14 cellular contexts compared by ENCODE assay signal in genomic region chr6:52016918-52017748, GRCh38.
A peak's percentile ranks its signal among the peaks of the same experiment; 100 is the strongest.
DNase-seq lines count a peak whose midpoint lies in the region; ATAC-seq, FAIRE-seq and TF ChIP-seq lines count a peak whose summit lies in the region.
"Had no signal": no experiment of that assay in that cellular context is flagged by ENCODE, and none has a peak within 500 bp of the region (broad histone marks: within the 10 kb centered on the region; RNA-seq: fewer than 3 reads in every experiment).

No MANE protein-coding gene starts in this region.

- intact Hi-C loops in K562 (cut with micrococcal nuclease), result no loop called here

- in situ Hi-C loops in K562 (cut with MboI), result loop anchor here (25.0 kb wide), 2 partner anchors 1205 to 1880 kb away; partner anchors contain the start of gene TFAP2B

- no peaks in the 10 kb centered on the region for H3K9me1 ChIP-seq in K562 (ENCODE audit: control insufficient read depth, insufficient read depth, low read length)

- peaks cover 4% of the 10 kb centered on the region; the same call in 1 of the 2 replicates for H3K9me2 ChIP-seq in GM23338 (ENCODE audit: insufficient read depth)

- peak; percentile 69 for DNase-seq in GM23338 (ENCODE audit: low spot score)
- no peak for DNase-seq in K562 (ENCODE audit: extremely low read depth in 1 of 4, low spot score in 3 of 4)
- DNase-seq in cortex of kidney (lab: John Stamatoyannopoulos, UW), result no peak
- DNase-seq: activated CD8-positive, alpha-beta T cell treated with anti-CD3 and anti-CD28 coated beads, Interleukin-2, amount 10 ng/mL, durations not matched to agents 7 days and 5 days; foreskin keratinocyte; NCI-H187; T-helper 1 cell; WERI-Rb-1 had no signal

- 0% methylated on average over 13 of the region's 13 CpGs for WGBS in K562 (ENCODE audit: insufficient coverage, low coverage, missing lambda C conversion rate)

- TF ChIP-seq EP300 in K562 (IDR thresholded peaks at IDR 0.05; ENCODE audit: low read length), result no peak

- no peak overlapping the region for H3K4me3 ChIP-seq in GM23338
- no peak overlapping the region for H3K4me3 ChIP-seq in K562
- no peak overlapping the region for H3K4me3 ChIP-seq in parathyroid adenoma (ENCODE audit: low read depth, low read length)
- H3K4me3 ChIP-seq: suprapubic skin had no signal

- H3K27me3 ChIP-seq in GM23338 (ENCODE audit: insufficient read depth) (no peaks in the 10 kb centered on the region), K562 (ENCODE audit: control insufficient read depth in 2 of 2, insufficient read depth in 2 of 2, low read length in 2 of 2) (peaks cover 0 to 4% of the 10 kb centered on the region in 2 experiments; a peak in 2 of 5 replicates), parathyroid adenoma (ENCODE audit: control insufficient read depth, insufficient read depth, low read length) (no peaks in the 10 kb centered on the region)

- ATAC-seq in GM23338 (peak; percentile 54), HG03354 (IDR thresholded peaks at IDR 0.05; ENCODE audit: poor library complexity, severe bottlenecking, unreplicated experiment) (peak; percentile 52), K562 (no peak), GM21825 (IDR thresholded peaks at IDR 0.05; ENCODE audit: unreplicated experiment) (no peak), GM21381 (IDR thresholded peaks at IDR 0.05; ENCODE audit: unreplicated experiment) (no peak)
- ATAC-seq: activated CD8-positive, alpha-beta T cell treated with anti-CD3 and anti-CD28 coated beads, Interleukin-2, amount 10 ng/mL, durations not matched to agents 7 days and 5 days; foreskin keratinocyte; HCT116 had no signal

- 0 out of 2 replicates have a peak overlapping the region, but pooled peaks have one; percentile 4 for H3K4me2 ChIP-seq in GM23338
- H3K4me2 ChIP-seq in K562 (ENCODE audit: insufficient read depth, low read length), result no peak overlapping the region
- H3K4me2 ChIP-seq in parathyroid adenoma (ENCODE audit: low read length), result no peak overlapping the region

- no peak overlapping the region for H2AFZ ChIP-seq in GM23338
- H2AFZ ChIP-seq in K562 (ENCODE audit: low read depth, low read length), result no peak overlapping the region
- peak overlapping the region; percentile 10 for H2AFZ ChIP-seq in parathyroid adenoma

- TF ChIP-seq RAD21 in K562 (CRISPR knock-in tag; conservative IDR thresholded peaks at IDR 0.05 in 1 of 2, IDR thresholded peaks at IDR 0.05 in 1 of 2), result no peak

- no peaks in the 10 kb centered on the region for H4K20me1 ChIP-seq in GM23338 (replicated peaks; ENCODE audit: insufficient read depth)
- no peaks in the 10 kb centered on the region for H4K20me1 ChIP-seq in K562 (replicated peaks; ENCODE audit: control insufficient read depth, insufficient read depth, low read length)

- H3K9me3 Mint-ChIP-seq in GM23338, result no peaks in the 10 kb centered on the region

- TF ChIP-seq POLR2A in K562 (conservative IDR thresholded peaks at IDR 0.05), result no peak

- BruUV-seq in K562 (replicated peaks; lab: Mats Ljungman, UMichigan), result no TSS peak

- no peak for TF ChIP-seq CTCF in GM23338 (conservative IDR thresholded peaks at IDR 0.05; ENCODE audit: low read depth in 2 of 2)
- TF ChIP-seq CTCF in K562 (IDR thresholded peaks at IDR 0.05 in 2 of 3, conservative IDR thresholded peaks at IDR 0.05 in 1 of 3; ENCODE audit: insufficient read depth in 2 of 3, low read depth in 1 of 3, low read length in 3 of 3), result no peak
- no peak for TF ChIP-seq CTCF in parathyroid adenoma (IDR thresholded peaks at IDR 0.05)

- H3K36me3 Mint-ChIP-seq in GM23338 (ENCODE audit: low read depth), result no peaks in the 10 kb centered on the region

- H3K27ac Mint-ChIP-seq in GM23338, result no peak overlapping the region
- H3K27ac Mint-ChIP-seq: activated CD8-positive, alpha-beta T cell treated with anti-CD3 and anti-CD28 coated beads, Interleukin-2, amount 10 ng/mL, durations not matched to agents 7 days and 5 days had no signal

- H3K4me1 ChIP-seq in GM23338 (ENCODE audit: insufficient read depth) (peaks cover 22% of the 10 kb centered on the region), K562 (replicated peaks in 1 of 2; ENCODE audit: control insufficient read depth in 2 of 2, insufficient read depth in 2 of 2, low read length in 2 of 2) (no peaks in the 10 kb centered on the region), parathyroid adenoma (peaks cover 5% of the 10 kb centered on the region)
- H3K4me1 ChIP-seq: foreskin keratinocyte had no signal

- peaks cover 3% of the 10 kb centered on the region for H3K27me3 Mint-ChIP-seq in GM23338 (ENCODE audit: insufficient read depth, low read depth, poor library complexity)

- peaks cover 33% of the 10 kb centered on the region for H3K4me1 Mint-ChIP-seq in GM23338

- no peak for FAIRE-seq in K562 (lab: Jason Lieb, UNC)

- H3K36me3 ChIP-seq in GM23338 (ENCODE audit: insufficient read depth), result no peaks in the 10 kb centered on the region
- no peaks in the 10 kb centered on the region for H3K36me3 ChIP-seq in K562 (ENCODE audit: control insufficient read depth, insufficient read depth, low read length)
- H3K36me3 ChIP-seq in parathyroid adenoma (ENCODE audit: control insufficient read depth, insufficient read depth, low read length), result no peaks in the 10 kb centered on the region
- H3K36me3 ChIP-seq: suprapubic skin, WERI-Rb-1 had no signal

- no peak overlapping the region for H3K27ac ChIP-seq in GM23338 (ENCODE audit: low read depth)
- H3K27ac ChIP-seq in K562 (ENCODE audit: extremely low read depth, low read depth, low read length), result no peak overlapping the region
- no peak overlapping the region for H3K27ac ChIP-seq in parathyroid adenoma
- H3K27ac ChIP-seq: foreskin keratinocyte, suprapubic skin, WERI-Rb-1 had no signal

- POLR2A ChIA-PET in K562 (lab: Yijun Ruan, JAX), result no interaction called here

- no peak overlapping the region for H3K9ac ChIP-seq in K562 (ENCODE audit: insufficient read depth in 1 of 2, low read depth in 2 of 2, low read length in 2 of 2)
- H3K9ac ChIP-seq in parathyroid adenoma, result no peak overlapping the region

- H3K4me3 Mint-ChIP-seq in GM23338, result no peak overlapping the region
- H3K4me3 Mint-ChIP-seq: activated CD8-positive, alpha-beta T cell treated with anti-CD3 and anti-CD28 coated beads, Interleukin-2, amount 10 ng/mL, durations not matched to agents 7 days and 5 days had no signal

- no peaks in the 10 kb centered on the region for H3F3A ChIP-seq in GM23338 (replicated peaks; ENCODE audit: low read depth)

- CTCF ChIA-PET in K562 (lab: Yijun Ruan, JAX; ENCODE audit: low intra/inter-chr PET ratio), result no interaction called here

- H3K9me3 ChIP-seq in K562 (replicated peaks; ENCODE audit: control insufficient read depth, insufficient read depth, low read depth, low read length) (no peaks in the 10 kb centered on the region), parathyroid adenoma (ENCODE audit: control insufficient read depth, low read length) (no peaks in the 10 kb centered on the region)
- H3K9me3 ChIP-seq: suprapubic skin had no signal

- H3K79me2 ChIP-seq in GM23338 (replicated peaks; ENCODE audit: insufficient read depth) (no peaks in the 10 kb centered on the region), K562 (ENCODE audit: control insufficient read depth, insufficient read depth, low read length) (no peaks in the 10 kb centered on the region), parathyroid adenoma (no peaks in the 10 kb centered on the region)

TF ChIP-seq in GM23338, 12 proteins besides CTCF, POLR2A, EP300 and RAD21 (continues in another document):
- no peak for TF ChIP-seq ZNF331 (CRISPR knock-in tag; IDR thresholded peaks at IDR 0.05; ENCODE audit: low read depth)
- TF ChIP-seq NANOG (IDR thresholded peaks at IDR 0.05; ENCODE audit: borderline replicate concordance), result no peak
- no peak for TF ChIP-seq STAT1 (IDR thresholded peaks at IDR 0.05; ENCODE audit: unreplicated experiment)
- no peak for TF ChIP-seq ETS1 (IDR thresholded peaks at IDR 0.05)

TF ChIP-seq in K562, 482 proteins besides CTCF, POLR2A, EP300 and RAD21:
- peak; percentile 32 for TF ChIP-seq PKNOX1 (IDR thresholded peaks at IDR 0.05)
- no peak for TF ChIP-seq U2AF1 (optimal IDR thresholded peaks at IDR 0.05; ENCODE audit: low read depth, low read length)
- peak; percentile 73 for TF ChIP-seq RFX1 (IDR thresholded peaks at IDR 0.05)
- no peak for TF ChIP-seq MEF2D (tag; conservative IDR thresholded peaks at IDR 0.05; ENCODE audit: low read depth)

Comparison
In these comparisons a context has a peak if more than half of its experiments do, and no peak if none do; other contexts are left out.
1. ATAC-seq: peak in GM23338 (single experiment) and HG03354 (single experiment); none in K562 (single experiment), GM21825 (single experiment) and GM21381 (single experiment).